In the genomic region with DNA sequence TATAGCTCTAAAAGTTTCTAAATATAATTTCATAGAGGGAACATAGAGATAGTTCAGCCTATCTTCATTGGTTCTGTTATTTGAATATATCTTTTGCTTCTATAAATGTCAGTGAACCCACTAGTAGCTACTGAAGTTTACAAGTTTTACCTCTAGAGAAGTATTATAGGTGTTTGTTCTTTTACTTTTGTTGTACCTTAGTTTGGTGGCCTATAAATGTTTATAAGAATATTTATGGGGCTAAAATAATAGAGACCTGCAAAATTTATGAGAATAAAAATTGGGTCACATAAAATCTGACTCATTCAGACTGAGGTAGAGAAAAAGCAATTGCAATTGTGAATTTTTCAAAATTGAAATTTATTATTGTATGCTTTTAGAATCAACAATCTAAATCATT, we compare ENCODE assay signal across 8 cellular contexts.
"Had no signal": no experiment of that assay in that cellular context is flagged by ENCODE, and none has a peak within 500 bp of the region (broad histone marks: within the 10 kb centered on the region; RNA-seq: fewer than 3 reads in every experiment).

No MANE protein-coding gene starts in this region.

- H3K27ac ChIP-seq: GM23248 had no signal

- H3K9me3 ChIP-seq: HAP-1 had no signal

- H3K36me3 ChIP-seq: HAP-1 had no signal

- DNase-seq: GM23248, GOT3, H7, H9, HCEC 1CT, HFFc6 had no signal

- H3K4me3 ChIP-seq: GM23248, GM23338, HAP-1 had no signal
